Comparison of ENCODE assay signal across 1 cellular context in the genomic region with DNA sequence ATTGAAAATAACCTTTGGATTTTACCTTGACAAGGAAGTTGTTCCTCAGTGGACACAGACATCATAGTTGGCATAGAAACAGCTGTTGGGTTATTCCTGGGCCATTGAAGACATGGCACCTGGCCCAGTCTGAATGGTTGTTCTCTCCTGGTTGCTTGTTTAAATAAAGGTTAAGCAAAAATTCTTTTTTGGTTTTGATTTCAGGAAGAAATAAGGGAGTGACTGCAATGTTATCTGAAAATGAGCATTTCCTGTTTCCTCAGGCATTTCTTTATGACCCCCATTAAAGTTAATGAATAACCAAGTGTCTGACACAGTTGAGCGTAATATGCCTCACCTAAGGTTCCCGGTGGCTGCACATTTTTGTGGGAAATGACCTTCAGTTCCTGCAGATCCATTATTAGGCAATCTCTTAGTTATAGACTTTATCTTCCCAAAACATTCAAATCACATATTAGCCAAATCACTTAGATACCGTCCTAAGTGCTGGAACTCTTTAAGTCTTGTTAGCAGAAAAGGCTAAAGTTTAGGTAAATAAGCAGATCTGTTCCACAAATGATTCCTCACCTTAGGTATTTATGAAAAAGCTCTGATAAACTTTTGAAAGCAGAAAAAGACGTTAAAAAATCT.
TF ChIP-seq lines count a peak whose summit lies in the region.

No MANE protein-coding gene starts in this region.

TF ChIP-seq in HepG2, 621 proteins besides CTCF, POLR2A, EP300 and RAD21 (continued from another document and continues in another):
- TF ChIP-seq ZBTB10 (CRISPR knock-in tag; IDR thresholded peaks at IDR 0.05; ENCODE audit: borderline replicate concordance) (no peak), MTA3 (CRISPR knock-in tag; IDR thresholded peaks at IDR 0.05) (no peak), KDM1A (CRISPR knock-in tag; IDR thresholded peaks at IDR 0.05) (peak; percentile 56; the same call in 1 of the 2 replicates), ZNF431 (CRISPR knock-in tag; IDR thresholded peaks at IDR 0.05; ENCODE audit: borderline replicate concordance, low read depth) (no peak), ZNF589 (CRISPR knock-in tag; conservative IDR thresholded peaks at IDR 0.05) (no peak), NR3C1 (CRISPR knock-in tag; IDR thresholded peaks at IDR 0.05) (no peak), ZNF275 (CRISPR knock-in tag; IDR thresholded peaks at IDR 0.05; ENCODE audit: borderline replicate concordance) (no peak), ZNF251 (CRISPR knock-in tag; IDR thresholded peaks at IDR 0.05) (no peak), MXD3 (CRISPR knock-in tag; IDR thresholded peaks at IDR 0.05) (no peak), MAFK (conservative IDR thresholded peaks at IDR 0.05 in 1 of 2, IDR thresholded peaks at IDR 0.05 in 1 of 2; ENCODE audit: low read length in 2 of 2) (peak in 1 of 2 experiments; percentile 17; a peak in 1 of 4 replicates), IRF2 (CRISPR knock-in tag; IDR thresholded peaks at IDR 0.05) (peak; percentile 83), MLX (CRISPR knock-in tag; IDR thresholded peaks at IDR 0.05) (peak; percentile 72), TRIM22 (IDR thresholded peaks at IDR 0.05) (no peak), KDM5A (IDR thresholded peaks at IDR 0.05; ENCODE audit: borderline replicate concordance, low read length) (no peak), RXRB (CRISPR knock-in tag; IDR thresholded peaks at IDR 0.05; ENCODE audit: borderline replicate concordance) (peak; percentile 95), TOE1 (CRISPR knock-in tag; IDR thresholded peaks at IDR 0.05) (peak; percentile 94), DBP (CRISPR knock-in tag; IDR thresholded peaks at IDR 0.05; ENCODE audit: not compliant biosample characterization) (no peak), REPIN1 (CRISPR knock-in tag; IDR thresholded peaks at IDR 0.05; ENCODE audit: borderline replicate concordance, low read depth) (peak; percentile 76), TRIM24 (CRISPR knock-in tag; IDR thresholded peaks at IDR 0.05) (no peak)
- TF ChIP-seq, protein P1, sequence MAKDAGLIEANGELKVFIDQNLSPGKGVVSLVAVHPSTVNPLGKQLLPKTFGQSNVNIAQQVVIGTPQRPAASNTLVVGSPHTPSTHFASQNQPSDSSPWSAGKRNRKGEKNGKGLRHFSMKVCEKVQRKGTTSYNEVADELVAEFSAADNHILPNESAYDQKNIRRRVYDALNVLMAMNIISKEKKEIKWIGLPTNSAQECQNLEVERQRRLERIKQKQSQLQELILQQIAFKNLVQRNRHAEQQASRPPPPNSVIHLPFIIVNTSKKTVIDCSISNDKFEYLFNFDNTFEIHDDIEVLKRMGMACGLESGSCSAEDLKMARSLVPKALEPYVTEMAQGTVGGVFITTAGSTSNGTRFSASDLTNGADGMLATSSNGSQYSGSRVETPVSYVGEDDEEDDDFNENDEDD (CRISPR knock-in tag; IDR thresholded peaks at IDR 0.05; ENCODE audit: borderline replicate concordance) = peak; percentile 75; the same call in 1 of the 2 replicates
- TF ChIP-seq, protein P2, sequence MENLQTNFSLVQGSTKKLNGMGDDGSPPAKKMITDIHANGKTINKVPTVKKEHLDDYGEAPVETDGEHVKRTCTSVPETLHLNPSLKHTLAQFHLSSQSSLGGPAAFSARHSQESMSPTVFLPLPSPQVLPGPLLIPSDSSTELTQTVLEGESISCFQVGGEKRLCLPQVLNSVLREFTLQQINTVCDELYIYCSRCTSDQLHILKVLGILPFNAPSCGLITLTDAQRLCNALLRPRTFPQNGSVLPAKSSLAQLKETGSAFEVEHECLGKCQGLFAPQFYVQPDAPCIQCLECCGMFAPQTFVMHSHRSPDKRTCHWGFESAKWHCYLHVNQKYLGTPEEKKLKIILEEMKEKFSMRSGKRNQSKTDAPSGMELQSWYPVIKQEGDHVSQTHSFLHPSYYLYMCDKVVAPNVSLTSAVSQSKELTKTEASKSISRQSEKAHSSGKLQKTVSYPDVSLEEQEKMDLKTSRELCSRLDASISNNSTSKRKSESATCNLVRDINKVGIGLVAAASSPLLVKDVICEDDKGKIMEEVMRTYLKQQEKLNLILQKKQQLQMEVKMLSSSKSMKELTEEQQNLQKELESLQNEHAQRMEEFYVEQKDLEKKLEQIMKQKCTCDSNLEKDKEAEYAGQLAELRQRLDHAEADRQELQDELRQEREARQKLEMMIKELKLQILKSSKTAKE (CRISPR knock-in tag; IDR thresholded peaks at IDR 0.05; ENCODE audit: borderline replicate concordance) = peak; percentile 82; the same call in 1 of the 2 replicates
- TF ChIP-seq, protein P3, sequence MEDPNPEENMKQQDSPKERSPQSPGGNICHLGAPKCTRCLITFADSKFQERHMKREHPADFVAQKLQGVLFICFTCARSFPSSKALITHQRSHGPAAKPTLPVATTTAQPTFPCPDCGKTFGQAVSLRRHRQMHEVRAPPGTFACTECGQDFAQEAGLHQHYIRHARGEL (CRISPR knock-in tag; IDR thresholded peaks at IDR 0.05) = no peak
- TF ChIP-seq, protein P4, sequence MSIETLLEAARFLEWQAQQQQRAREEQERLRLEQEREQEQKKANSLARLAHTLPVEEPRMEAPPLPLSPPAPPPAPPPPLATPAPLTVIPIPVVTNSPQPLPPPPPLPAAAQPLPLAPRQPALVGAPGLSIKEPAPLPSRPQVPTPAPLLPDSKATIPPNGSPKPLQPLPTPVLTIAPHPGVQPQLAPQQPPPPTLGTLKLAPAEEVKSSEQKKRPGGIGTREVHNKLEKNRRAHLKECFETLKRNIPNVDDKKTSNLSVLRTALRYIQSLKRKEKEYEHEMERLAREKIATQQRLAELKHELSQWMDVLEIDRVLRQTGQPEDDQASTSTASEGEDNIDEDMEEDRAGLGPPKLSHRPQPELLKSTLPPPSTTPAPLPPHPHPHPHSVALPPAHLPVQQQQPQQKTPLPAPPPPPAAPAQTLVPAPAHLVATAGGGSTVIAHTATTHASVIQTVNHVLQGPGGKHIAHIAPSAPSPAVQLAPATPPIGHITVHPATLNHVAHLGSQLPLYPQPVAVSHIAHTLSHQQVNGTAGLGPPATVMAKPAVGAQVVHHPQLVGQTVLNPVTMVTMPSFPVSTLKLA (IDR thresholded peaks at IDR 0.05) = no peak
- TF ChIP-seq, protein P5, sequence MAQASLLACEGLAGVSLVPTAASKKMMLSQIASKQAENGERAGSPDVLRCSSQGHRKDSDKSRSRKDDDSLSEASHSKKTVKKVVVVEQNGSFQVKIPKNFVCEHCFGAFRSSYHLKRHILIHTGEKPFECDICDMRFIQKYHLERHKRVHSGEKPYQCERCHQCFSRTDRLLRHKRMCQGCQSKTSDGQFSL (CRISPR knock-in tag; IDR thresholded peaks at IDR 0.05) = no peak
- TF ChIP-seq, protein P6, sequence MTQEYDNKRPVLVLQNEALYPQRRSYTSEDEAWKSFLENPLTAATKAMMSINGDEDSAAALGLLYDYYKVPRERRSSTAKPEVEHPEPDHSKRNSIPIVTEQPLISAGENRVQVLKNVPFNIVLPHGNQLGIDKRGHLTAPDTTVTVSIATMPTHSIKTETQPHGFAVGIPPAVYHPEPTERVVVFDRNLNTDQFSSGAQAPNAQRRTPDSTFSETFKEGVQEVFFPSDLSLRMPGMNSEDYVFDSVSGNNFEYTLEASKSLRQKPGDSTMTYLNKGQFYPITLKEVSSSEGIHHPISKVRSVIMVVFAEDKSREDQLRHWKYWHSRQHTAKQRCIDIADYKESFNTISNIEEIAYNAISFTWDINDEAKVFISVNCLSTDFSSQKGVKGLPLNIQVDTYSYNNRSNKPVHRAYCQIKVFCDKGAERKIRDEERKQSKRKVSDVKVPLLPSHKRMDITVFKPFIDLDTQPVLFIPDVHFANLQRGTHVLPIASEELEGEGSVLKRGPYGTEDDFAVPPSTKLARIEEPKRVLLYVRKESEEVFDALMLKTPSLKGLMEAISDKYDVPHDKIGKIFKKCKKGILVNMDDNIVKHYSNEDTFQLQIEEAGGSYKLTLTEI (CRISPR knock-in tag; conservative IDR thresholded peaks at IDR 0.05) = no peak
- TF ChIP-seq, protein P7, sequence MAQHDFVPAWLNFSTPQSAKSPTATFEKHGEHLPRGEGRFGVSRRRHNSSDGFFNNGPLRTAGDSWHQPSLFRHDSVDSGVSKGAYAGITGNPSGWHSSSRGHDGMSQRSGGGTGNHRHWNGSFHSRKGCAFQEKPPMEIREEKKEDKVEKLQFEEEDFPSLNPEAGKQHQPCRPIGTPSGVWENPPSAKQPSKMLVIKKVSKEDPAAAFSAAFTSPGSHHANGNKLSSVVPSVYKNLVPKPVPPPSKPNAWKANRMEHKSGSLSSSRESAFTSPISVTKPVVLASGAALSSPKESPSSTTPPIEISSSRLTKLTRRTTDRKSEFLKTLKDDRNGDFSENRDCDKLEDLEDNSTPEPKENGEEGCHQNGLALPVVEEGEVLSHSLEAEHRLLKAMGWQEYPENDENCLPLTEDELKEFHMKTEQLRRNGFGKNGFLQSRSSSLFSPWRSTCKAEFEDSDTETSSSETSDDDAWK (CRISPR knock-in tag; IDR thresholded peaks at IDR 0.05) = no peak
